ENCODE assay signal across 8 cellular contexts in genomic region chr2:71331581-71332412, GRCh38. TPM values are rescaled to one million over a fixed set of nuclear protein-coding genes. Genes with fewer than 3 reads are reported as not detected.
DNase-seq lines count a peak whose midpoint lies in the region; ATAC-seq and TF ChIP-seq lines count a peak whose summit lies in the region.

Gene ZNF638, plus strand, starts transcription at chr2:71331782. Its CDS starts 17,173 bp downstream, at chr2:71348955.

- H3K27ac ChIP-seq in dorsolateral prefrontal cortex, result peak within 1 kb of the TSS; percentile 67 to 99 (median 94)

- ATAC-seq in GM19372 (IDR thresholded peaks at IDR 0.05; ENCODE audit: low read depth, unreplicated experiment) (peak; percentile 97), HG03558 (IDR thresholded peaks at IDR 0.05; ENCODE audit: extremely low read depth, unreplicated experiment) (peak; percentile 92)

- H3K27me3 ChIP-seq in dorsolateral prefrontal cortex, result no peaks in the 10 kb centered on the region

- peak; percentile 61 to 97 (median 82) for TF ChIP-seq CTCF in dorsolateral prefrontal cortex (IDR thresholded peaks at IDR 0.05 in 54 of 56, conservative IDR thresholded peaks at IDR 0.05 in 2 of 56; ENCODE audit: low read depth in 1 of 56, partially characterized antibody in 56 of 56)
- TF ChIP-seq CTCF in lower leg skin (IDR thresholded peaks at IDR 0.05), result no peak

- WGBS in lower leg skin, 2 donors, result 0 to 1% methylated on average over 79 to 80 of the region's 81 CpGs

- H3K4me3 ChIP-seq in dorsolateral prefrontal cortex (peak within 1 kb of the TSS; percentile 58 to 100 (median 95)), lower leg skin (ENCODE audit: low read depth, poor library complexity, severe bottlenecking) (peak within 1 kb of the TSS; percentile 100)

- DNase-seq in CD1c-positive myeloid dendritic cell (ENCODE audit: extremely low spot score) (peak; percentile 98), NCI-H774 (lab: John Stamatoyannopoulos, UW) (peak; percentile 91), dorsolateral prefrontal cortex (peak; percentile 77 to 93 (median 87)), lower leg skin (ENCODE audit: low spot score in 2 of 2) (peak; percentile 89 to 98)
- peak; percentile 90 to 91 for DNase-seq in activated CD4-positive, alpha-beta T cell treated with anti-CD3 and anti-CD28 coated beads, Interleukin-2, amount 50 U/mL, for 48 hours
- peak; percentile 86 for DNase-seq in stimulated activated CD4-positive, alpha-beta T cell treated with anti-CD3 and anti-CD28 coated beads, Interleukin-4, amount 100 ng/mL, for 48 hours (ENCODE audit: low read depth in 2 of 2)

- intact Hi-C loops in dorsolateral prefrontal cortex (cut with DNase I) (loop anchor here in 1 of 2 donors (2.0 to 5.0 kb wide), 4 partner anchors 34 to 107 kb away; no protein-coding TSS in a partner anchor), lower leg skin (cut with DNase I; ENCODE audit: low total_unique reads) (no loop called here)

- TF ChIP-seq POLR2A in lower leg skin (IDR thresholded peaks at IDR 0.05), result peak in 1 of 2 donors; percentile 89

RNA-seq across cellular contexts. Expression of gene ZNF638, which starts in this region (rescaled TPM):
- 100 to 1,000 TPM; 180 to 307 (median 230) TPM for total RNA-seq in dorsolateral prefrontal cortex
- 100 to 1,000 TPM in 3 of 4 donors, 10 to 100 TPM in 1; 94.9 to 114 (median 109) TPM for total RNA-seq in lower leg skin

Comparison
In these comparisons a context has a peak if more than half of its experiments do, and no peak if none do; other contexts are left out.
1. Peak in every context shown above with its lines: DNase-seq, ATAC-seq, H3K4me3 ChIP-seq and H3K27ac ChIP-seq.
2. CTCF ChIP-seq: peak in dorsolateral prefrontal cortex (56 of 56); none in lower leg skin (0 of 3).